In genomic region chr1:145964328-145965118, GRCh38 we compare ENCODE assay signal across 1 cellular context.
TF ChIP-seq lines count a peak whose summit lies in the region.

ANKRD34A (minus strand) TSS chr1:145964575; CDS start chr1:145961759, 2,816 bp downstream.
POLR3GL (plus strand) TSS chr1:145964690; CDS start chr1:145974866, 10,176 bp downstream.

TF ChIP-seq in K562, 482 proteins besides CTCF, POLR2A, EP300 and RAD21 (continued from another document and continues in another):
- peak in 1 of 2 experiments; percentile 32; a peak in 1 of 4 replicates for TF ChIP-seq UBTF (IDR thresholded peaks at IDR 0.05; ENCODE audit: borderline replicate concordance in 1 of 2, low read depth in 2 of 2, low read length in 2 of 2)
- TF ChIP-seq STAT5A (IDR thresholded peaks at IDR 0.05; ENCODE audit: borderline replicate concordance, low read length), result no peak
- TF ChIP-seq ZNF121 (CRISPR knock-in tag; conservative IDR thresholded peaks at IDR 0.05), result no peak
- TF ChIP-seq ZBTB17 (CRISPR knock-in tag; IDR thresholded peaks at IDR 0.05), result no peak
- no peak for TF ChIP-seq FOXO4 (CRISPR knock-in tag; IDR thresholded peaks at IDR 0.05)
- no peak for TF ChIP-seq ZNF184 (CRISPR knock-in tag; IDR thresholded peaks at IDR 0.05)
- no peak for TF ChIP-seq ZNF232 (CRISPR knock-in tag; IDR thresholded peaks at IDR 0.05)
- no peak for TF ChIP-seq ZNF143 (CRISPR knock-in tag; IDR thresholded peaks at IDR 0.05)
- TF ChIP-seq ARID3A (IDR thresholded peaks at IDR 0.05; ENCODE audit: borderline replicate concordance, low read depth, low read length), result no peak
- no peak for TF ChIP-seq MCM3 (IDR thresholded peaks at IDR 0.05)
- TF ChIP-seq SLC30A9 (CRISPR knock-in tag; IDR thresholded peaks at IDR 0.05), result no peak
- TF ChIP-seq PATZ1 (CRISPR knock-in tag; IDR thresholded peaks at IDR 0.05; ENCODE audit: borderline replicate concordance), result no peak
- no peak for TF ChIP-seq HCFC1 (IDR thresholded peaks at IDR 0.05; ENCODE audit: low read depth, low read length)
- TF ChIP-seq TOE1 (IDR thresholded peaks at IDR 0.05; ENCODE audit: borderline replicate concordance), result no peak
- 0 out of 2 replicates have a peak, but pooled peaks have one; percentile 52 for TF ChIP-seq TOE1 (CRISPR knock-in tag; IDR thresholded peaks at IDR 0.05; ENCODE audit: borderline replicate concordance, low read depth)
- TF ChIP-seq ZNF174 (CRISPR knock-in tag; IDR thresholded peaks at IDR 0.05), result no peak
- TF ChIP-seq IFI16 (CRISPR knock-in tag; IDR thresholded peaks at IDR 0.05), result no peak
- no peak for TF ChIP-seq POU5F1 (IDR thresholded peaks at IDR 0.05; ENCODE audit: borderline replicate concordance, low read depth, low read length, partially characterized antibody)
- no peak for TF ChIP-seq MAFF (IDR thresholded peaks at IDR 0.05; ENCODE audit: low read length)
- no peak for TF ChIP-seq ZNF384 (IDR thresholded peaks at IDR 0.05; ENCODE audit: low read depth, low read length)
- TF ChIP-seq BRF1 (IDR thresholded peaks at IDR 0.05; ENCODE audit: borderline replicate concordance, extremely low read depth, insufficient read length), result no peak
- no peak for TF ChIP-seq EWSR1 (IDR thresholded peaks at IDR 0.05; ENCODE audit: borderline replicate concordance, low read depth, partially characterized antibody)
- no peak for TF ChIP-seq MCM2 (IDR thresholded peaks at IDR 0.05; ENCODE audit: low read depth)
- TF ChIP-seq MYBL2 (IDR thresholded peaks at IDR 0.05; ENCODE audit: low read depth), result no peak
- no peak for TF ChIP-seq MYBL2 (CRISPR knock-in tag; IDR thresholded peaks at IDR 0.05; ENCODE audit: borderline replicate concordance)
- no peak for TF ChIP-seq GATAD2B (IDR thresholded peaks at IDR 0.05; ENCODE audit: borderline replicate concordance)
- TF ChIP-seq TRIM24 (IDR thresholded peaks at IDR 0.05), result no peak
- no peak for TF ChIP-seq ZNF76 (CRISPR knock-in tag; IDR thresholded peaks at IDR 0.05; ENCODE audit: borderline replicate concordance)
- no peak for TF ChIP-seq HDAC6 (IDR thresholded peaks at IDR 0.05; ENCODE audit: low read depth, low read length)
- TF ChIP-seq IRF9 (tag; IDR thresholded peaks at IDR 0.05), result no peak
- no peak for TF ChIP-seq COPS2 (conservative IDR thresholded peaks at IDR 0.05)
- no peak for TF ChIP-seq FOXP1 (CRISPR knock-in tag; IDR thresholded peaks at IDR 0.05)
- no peak for TF ChIP-seq ATF1 (CRISPR knock-in tag; IDR thresholded peaks at IDR 0.05)
- TF ChIP-seq ATF1 (tag; IDR thresholded peaks at IDR 0.05), result no peak; the same call in none of the 2 replicates
- TF ChIP-seq BACH1 (tag; IDR thresholded peaks at IDR 0.05), result no peak
- no peak for TF ChIP-seq TRIM25 (IDR thresholded peaks at IDR 0.05; ENCODE audit: borderline replicate concordance)
- TF ChIP-seq CBFB (CRISPR knock-in tag; IDR thresholded peaks at IDR 0.05), result no peak
- TF ChIP-seq ZNF133 (CRISPR knock-in tag; IDR thresholded peaks at IDR 0.05), result no peak
- TF ChIP-seq HDAC3 (IDR thresholded peaks at IDR 0.05; ENCODE audit: borderline replicate concordance, partially characterized antibody), result no peak
- TF ChIP-seq GTF3C2 (IDR thresholded peaks at IDR 0.05; ENCODE audit: borderline replicate concordance, extremely low read depth, insufficient read length), result no peak
- TF ChIP-seq BCOR (IDR thresholded peaks at IDR 0.05), result 0 out of 2 replicates have a peak, but pooled peaks have one; percentile 8
- TF ChIP-seq BRD9 (IDR thresholded peaks at IDR 0.05; ENCODE audit: low read depth, partially characterized antibody), result peak; percentile 27
- TF ChIP-seq ZC3H4 (CRISPR knock-in tag; IDR thresholded peaks at IDR 0.05; ENCODE audit: borderline replicate concordance), result no peak
